1 cellular context compared by ENCODE assay signal in genomic region chr16:30924797-30925645, GRCh38.
TF ChIP-seq lines count a peak whose summit lies in the region.

No MANE protein-coding gene starts in this region.

TF ChIP-seq in K562, 482 proteins besides CTCF, POLR2A, EP300 and RAD21:
- TF ChIP-seq TCF15 (CRISPR knock-in tag; IDR thresholded peaks at IDR 0.05) (no peak), RBFOX2 (IDR thresholded peaks at IDR 0.05; ENCODE audit: low read depth, low read length) (no peak), BRD4 (IDR thresholded peaks at IDR 0.05) (no peak), ARHGAP35 (IDR thresholded peaks at IDR 0.05; ENCODE audit: partially characterized antibody) (no peak), KLF13 (tag; IDR thresholded peaks at IDR 0.05; ENCODE audit: borderline replicate concordance, low read depth) (no peak), ZKSCAN8 (CRISPR knock-in tag; IDR thresholded peaks at IDR 0.05) (no peak), RBM25 (IDR thresholded peaks at IDR 0.05; ENCODE audit: low read depth, low read length, severe bottlenecking) (no peak), TCFL5 (CRISPR knock-in tag; conservative IDR thresholded peaks at IDR 0.05) (no peak), ZNF3 (CRISPR knock-in tag; IDR thresholded peaks at IDR 0.05) (no peak), PURB (CRISPR knock-in tag; IDR thresholded peaks at IDR 0.05; ENCODE audit: low read depth) (no peak), ZNF146 (CRISPR knock-in tag; IDR thresholded peaks at IDR 0.05; ENCODE audit: unreplicated experiment) (no peak), HOXB6 (CRISPR knock-in tag; IDR thresholded peaks at IDR 0.05; ENCODE audit: borderline replicate concordance) (no peak), KAT2B (IDR thresholded peaks at IDR 0.05; ENCODE audit: low read depth, low read length) (no peak), ATF6 (CRISPR knock-in tag; IDR thresholded peaks at IDR 0.05) (no peak), ZSCAN29 (IDR thresholded peaks at IDR 0.05) (no peak), MAZ (CRISPR knock-in tag; conservative IDR thresholded peaks at IDR 0.05 in 1 of 2, IDR thresholded peaks at IDR 0.05 in 1 of 2) (no peak)
- TF ChIP-seq, protein P1, sequence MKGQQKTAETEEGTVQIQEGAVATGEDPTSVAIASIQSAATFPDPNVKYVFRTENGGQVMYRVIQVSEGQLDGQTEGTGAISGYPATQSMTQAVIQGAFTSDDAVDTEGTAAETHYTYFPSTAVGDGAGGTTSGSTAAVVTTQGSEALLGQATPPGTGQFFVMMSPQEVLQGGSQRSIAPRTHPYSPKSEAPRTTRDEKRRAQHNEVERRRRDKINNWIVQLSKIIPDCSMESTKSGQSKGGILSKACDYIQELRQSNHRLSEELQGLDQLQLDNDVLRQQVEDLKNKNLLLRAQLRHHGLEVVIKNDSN (CRISPR knock-in tag; IDR thresholded peaks at IDR 0.05) = no peak
- TF ChIP-seq, protein P2, sequence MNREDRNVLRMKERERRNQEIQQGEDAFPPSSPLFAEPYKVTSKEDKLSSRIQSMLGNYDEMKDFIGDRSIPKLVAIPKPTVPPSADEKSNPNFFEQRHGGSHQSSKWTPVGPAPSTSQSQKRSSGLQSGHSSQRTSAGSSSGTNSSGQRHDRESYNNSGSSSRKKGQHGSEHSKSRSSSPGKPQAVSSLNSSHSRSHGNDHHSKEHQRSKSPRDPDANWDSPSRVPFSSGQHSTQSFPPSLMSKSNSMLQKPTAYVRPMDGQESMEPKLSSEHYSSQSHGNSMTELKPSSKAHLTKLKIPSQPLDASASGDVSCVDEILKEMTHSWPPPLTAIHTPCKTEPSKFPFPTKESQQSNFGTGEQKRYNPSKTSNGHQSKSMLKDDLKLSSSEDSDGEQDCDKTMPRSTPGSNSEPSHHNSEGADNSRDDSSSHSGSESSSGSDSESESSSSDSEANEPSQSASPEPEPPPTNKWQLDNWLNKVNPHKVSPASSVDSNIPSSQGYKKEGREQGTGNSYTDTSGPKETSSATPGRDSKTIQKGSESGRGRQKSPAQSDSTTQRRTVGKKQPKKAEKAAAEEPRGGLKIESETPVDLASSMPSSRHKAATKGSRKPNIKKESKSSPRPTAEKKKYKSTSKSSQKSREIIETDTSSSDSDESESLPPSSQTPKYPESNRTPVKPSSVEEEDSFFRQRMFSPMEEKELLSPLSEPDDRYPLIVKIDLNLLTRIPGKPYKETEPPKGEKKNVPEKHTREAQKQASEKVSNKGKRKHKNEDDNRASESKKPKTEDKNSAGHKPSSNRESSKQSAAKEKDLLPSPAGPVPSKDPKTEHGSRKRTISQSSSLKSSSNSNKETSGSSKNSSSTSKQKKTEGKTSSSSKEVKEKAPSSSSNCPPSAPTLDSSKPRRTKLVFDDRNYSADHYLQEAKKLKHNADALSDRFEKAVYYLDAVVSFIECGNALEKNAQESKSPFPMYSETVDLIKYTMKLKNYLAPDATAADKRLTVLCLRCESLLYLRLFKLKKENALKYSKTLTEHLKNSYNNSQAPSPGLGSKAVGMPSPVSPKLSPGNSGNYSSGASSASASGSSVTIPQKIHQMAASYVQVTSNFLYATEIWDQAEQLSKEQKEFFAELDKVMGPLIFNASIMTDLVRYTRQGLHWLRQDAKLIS (CRISPR knock-in tag; IDR thresholded peaks at IDR 0.05) = no peak
- TF ChIP-seq, protein P3, sequence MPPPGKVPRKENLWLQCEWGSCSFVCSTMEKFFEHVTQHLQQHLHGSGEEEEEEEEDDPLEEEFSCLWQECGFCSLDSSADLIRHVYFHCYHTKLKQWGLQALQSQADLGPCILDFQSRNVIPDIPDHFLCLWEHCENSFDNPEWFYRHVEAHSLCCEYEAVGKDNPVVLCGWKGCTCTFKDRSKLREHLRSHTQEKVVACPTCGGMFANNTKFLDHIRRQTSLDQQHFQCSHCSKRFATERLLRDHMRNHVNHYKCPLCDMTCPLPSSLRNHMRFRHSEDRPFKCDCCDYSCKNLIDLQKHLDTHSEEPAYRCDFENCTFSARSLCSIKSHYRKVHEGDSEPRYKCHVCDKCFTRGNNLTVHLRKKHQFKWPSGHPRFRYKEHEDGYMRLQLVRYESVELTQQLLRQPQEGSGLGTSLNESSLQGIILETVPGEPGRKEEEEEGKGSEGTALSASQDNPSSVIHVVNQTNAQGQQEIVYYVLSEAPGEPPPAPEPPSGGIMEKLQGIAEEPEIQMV (tag; conservative IDR thresholded peaks at IDR 0.05; ENCODE audit: low read depth) = no peak
- TF ChIP-seq, protein P4, sequence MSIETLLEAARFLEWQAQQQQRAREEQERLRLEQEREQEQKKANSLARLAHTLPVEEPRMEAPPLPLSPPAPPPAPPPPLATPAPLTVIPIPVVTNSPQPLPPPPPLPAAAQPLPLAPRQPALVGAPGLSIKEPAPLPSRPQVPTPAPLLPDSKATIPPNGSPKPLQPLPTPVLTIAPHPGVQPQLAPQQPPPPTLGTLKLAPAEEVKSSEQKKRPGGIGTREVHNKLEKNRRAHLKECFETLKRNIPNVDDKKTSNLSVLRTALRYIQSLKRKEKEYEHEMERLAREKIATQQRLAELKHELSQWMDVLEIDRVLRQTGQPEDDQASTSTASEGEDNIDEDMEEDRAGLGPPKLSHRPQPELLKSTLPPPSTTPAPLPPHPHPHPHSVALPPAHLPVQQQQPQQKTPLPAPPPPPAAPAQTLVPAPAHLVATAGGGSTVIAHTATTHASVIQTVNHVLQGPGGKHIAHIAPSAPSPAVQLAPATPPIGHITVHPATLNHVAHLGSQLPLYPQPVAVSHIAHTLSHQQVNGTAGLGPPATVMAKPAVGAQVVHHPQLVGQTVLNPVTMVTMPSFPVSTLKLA (conservative IDR thresholded peaks at IDR 0.05) = no peak
